ENCODE assay signal across 11 cellular contexts in the genomic region with DNA sequence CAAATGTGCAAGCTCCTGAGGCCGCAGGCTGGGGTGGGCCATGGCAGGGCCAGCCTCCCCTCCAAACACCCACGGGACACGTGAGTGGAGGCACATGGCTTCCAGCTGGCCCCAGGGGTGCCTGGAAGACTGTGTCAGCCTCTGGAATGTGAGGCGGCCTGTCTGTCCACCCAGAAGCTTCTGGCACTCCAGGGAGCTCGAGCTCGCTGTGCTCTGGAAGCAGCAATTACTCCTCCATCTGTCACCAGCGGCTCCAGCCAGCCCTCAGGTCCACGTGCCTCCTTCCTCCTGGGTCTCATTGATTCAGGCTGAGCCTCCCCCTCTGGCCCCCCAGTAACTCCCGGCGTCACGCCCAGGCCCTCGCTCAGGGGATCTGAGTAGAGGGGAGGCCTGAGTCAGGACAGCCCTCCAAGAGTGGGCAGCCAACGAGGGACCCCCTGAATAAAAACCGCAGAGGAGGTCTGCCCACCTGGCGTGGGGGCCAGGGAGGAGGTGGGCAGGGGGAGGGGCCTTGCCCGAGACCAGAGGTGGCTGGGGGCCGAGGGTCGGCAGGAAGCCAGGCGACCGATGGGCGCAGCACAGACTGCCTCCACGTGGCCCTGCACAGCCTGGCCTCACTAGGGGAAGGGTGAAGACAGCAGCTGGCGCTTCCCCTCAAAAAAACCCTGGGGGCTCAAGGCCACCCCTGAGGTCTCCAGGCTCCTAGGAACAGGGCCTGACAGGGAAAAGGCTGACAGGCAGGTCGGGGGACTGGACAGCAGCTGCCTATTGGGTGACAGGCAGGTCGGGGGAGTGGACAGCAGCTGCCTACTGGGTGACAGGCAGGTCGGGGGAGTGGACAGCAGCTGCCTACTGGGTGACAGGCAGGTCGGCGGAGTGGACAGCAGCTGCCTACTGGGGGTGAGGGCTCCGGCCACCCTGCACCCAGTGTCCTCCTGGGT. TPM values are rescaled to one million over a fixed set of nuclear protein-coding genes. Genes with fewer than 3 reads are reported as not detected.
A peak's percentile ranks its signal among the peaks of the same experiment; 100 is the strongest.
DNase-seq lines count a peak whose midpoint lies in the region; ATAC-seq, FAIRE-seq and TF ChIP-seq lines count a peak whose summit lies in the region.
"Had no signal": no experiment of that assay in that cellular context is flagged by ENCODE, and none has a peak within 500 bp of the region (broad histone marks: within the 10 kb centered on the region; RNA-seq: fewer than 3 reads in every experiment).

No MANE protein-coding gene starts in this region.

- no peak for TF ChIP-seq RAD21 in K562 (CRISPR knock-in tag; conservative IDR thresholded peaks at IDR 0.05 in 1 of 2, IDR thresholded peaks at IDR 0.05 in 1 of 2)

- peaks cover 13% of the 10 kb centered on the region for H4K20me1 ChIP-seq in K562 (replicated peaks; ENCODE audit: control insufficient read depth, insufficient read depth, low read length)

- in situ Hi-C loops in K562 (cut with MboI): no loop called here

- FAIRE-seq in K562 (lab: Jason Lieb, UNC): peak; percentile 32
- FAIRE-seq: A549, frontal cortex had no signal

- CTCF ChIA-PET in K562 (lab: Yijun Ruan, JAX; ENCODE audit: low intra/inter-chr PET ratio): interaction anchor here (0.9 kb wide), 1 partner anchor 35 kb away, joined by 4 read pairs; no protein-coding TSS in a partner anchor

- peaks cover 14% of the 10 kb centered on the region for H3K4me1 Mint-ChIP-seq in activated naive CD8-positive, alpha-beta T cell treated with anti-CD3 and anti-CD28 coated beads for 36 hours

- H3K4me2 ChIP-seq in K562 (ENCODE audit: insufficient read depth, low read length): peak overlapping the region; percentile 82
- H3K4me2 ChIP-seq: A549 had no signal

- H3K27ac ChIP-seq in K562 (ENCODE audit: extremely low read depth, low read depth, low read length) (peak overlapping the region; percentile 87), left lung (peak overlapping the region; percentile 48 to 56), upper lobe of left lung (peak overlapping the region; percentile 67 to 79 (median 72))
- H3K27ac ChIP-seq: A549 had no signal

- H3K9ac ChIP-seq in K562 (ENCODE audit: insufficient read depth in 1 of 2, low read depth in 2 of 2, low read length in 2 of 2): peak overlapping the region; percentile 75 to 91

- TF ChIP-seq EP300 in K562 (IDR thresholded peaks at IDR 0.05; ENCODE audit: low read length) (no peak), upper lobe of left lung (IDR thresholded peaks at IDR 0.05) (peak in 1 of 4 donors; percentile 53)

- POLR2A ChIA-PET in K562 (lab: Yijun Ruan, JAX): interaction anchor here (0.5 to 7.2 kb wide), 20 partner anchors 9 to 325 kb away, joined by 3 to 124 read pairs (median 5); a partner anchor contains a TSS

- H3K27me3 ChIP-seq in K562 (ENCODE audit: control insufficient read depth in 2 of 2, insufficient read depth in 2 of 2, low read length in 2 of 2) (no peaks in the 10 kb centered on the region), left lung (no peaks in the 10 kb centered on the region), upper lobe of left lung (no peaks in the 10 kb centered on the region)

- H3K4me1 ChIP-seq in K562 (replicated peaks in 1 of 2; ENCODE audit: control insufficient read depth in 2 of 2, insufficient read depth in 2 of 2, low read length in 2 of 2): peaks cover 65 to 99% of the 10 kb centered on the region in 2 experiments
- peaks cover 51 to 75% of the 10 kb centered on the region in 2 donors for H3K4me1 ChIP-seq in left lung
- peaks cover 68 to 89% (median 76%) of the 10 kb centered on the region in 4 donors for H3K4me1 ChIP-seq in upper lobe of left lung

- H3K4me3 ChIP-seq in K562 (peak overlapping the region; percentile 26), left lung (no peak overlapping the region), upper lobe of left lung (peak overlapping the region in 1 of 4 donors; percentile 20)
- H3K4me3 ChIP-seq: A549 had no signal

- H3K9me3 ChIP-seq in K562 (replicated peaks; ENCODE audit: control insufficient read depth, insufficient read depth, low read depth, low read length) (no peaks in the 10 kb centered on the region), left lung (no peaks in the 10 kb centered on the region), upper lobe of left lung (no peaks in the 10 kb centered on the region)
- H3K9me3 ChIP-seq: A549 had no signal

- no peak overlapping the region for H3K4me3 Mint-ChIP-seq in activated naive CD8-positive, alpha-beta T cell treated with anti-CD3 and anti-CD28 coated beads for 36 hours
- H3K4me3 Mint-ChIP-seq: T-helper 17 cell had no signal

- peak; percentile 49 for DNase-seq in NCI-H2227 (lab: John Stamatoyannopoulos, UW; ENCODE audit: unreplicated experiment)
- no peak for DNase-seq in NCI-H2227 treated with DMSO at 0.1 percent for 48 hours (lab: John Stamatoyannopoulos, UW)
- peak; percentile 58 to 84 (median 65) for DNase-seq in K562 (ENCODE audit: extremely low read depth in 1 of 4, low spot score in 3 of 4)
- peak in 1 of 2 donors; percentile 72 for DNase-seq in left lung
- DNase-seq in upper lobe of left lung: peak; percentile 45 to 88
- DNase-seq in stimulated activated CD4-positive, alpha-beta T cell treated with anti-CD3 and anti-CD28 coated beads, Interleukin-1b, Interleukin-23, amount 100 ng/mL, for 48 hours: no peak
- DNase-seq in occipital lobe (lab: John Stamatoyannopoulos, UW): no peak
- DNase-seq in activated naive CD8-positive, alpha-beta T cell treated with anti-CD3 and anti-CD28 coated beads for 36 hours: no peak
- DNase-seq: T-helper 17 cell had no signal

- H3K36me3 ChIP-seq in K562 (ENCODE audit: control insufficient read depth, insufficient read depth, low read length): peaks cover 67% of the 10 kb centered on the region
- H3K36me3 ChIP-seq in left lung: peaks cover 0 to 9% of the 10 kb centered on the region in 2 donors
- peaks cover 0 to 3% (median 0%) of the 10 kb centered on the region in 4 donors for H3K36me3 ChIP-seq in upper lobe of left lung

- TF ChIP-seq CTCF in K562 (IDR thresholded peaks at IDR 0.05 in 2 of 3, conservative IDR thresholded peaks at IDR 0.05 in 1 of 3; ENCODE audit: insufficient read depth in 2 of 3, low read depth in 1 of 3, low read length in 3 of 3) (0 out of 6 replicates have a peak, but pooled peaks of 1 of the 3 experiments have one; percentile 0), left lung (IDR thresholded peaks at IDR 0.05) (no peak), upper lobe of left lung (IDR thresholded peaks at IDR 0.05) (no peak)

- no peak for TF ChIP-seq POLR2A in K562 (conservative IDR thresholded peaks at IDR 0.05)
- TF ChIP-seq POLR2A in upper lobe of left lung (IDR thresholded peaks at IDR 0.05): no peak

- H3K27me3 Mint-ChIP-seq in activated naive CD8-positive, alpha-beta T cell treated with anti-CD3 and anti-CD28 coated beads for 36 hours: no peaks in the 10 kb centered on the region
- H3K27me3 Mint-ChIP-seq: T-helper 17 cell had no signal

- peaks cover 99% of the 10 kb centered on the region for H3K79me2 ChIP-seq in K562 (ENCODE audit: control insufficient read depth, insufficient read depth, low read length)

- no peak overlapping the region for H2AFZ ChIP-seq in K562 (ENCODE audit: low read depth, low read length)

- H3K27ac Mint-ChIP-seq in activated naive CD8-positive, alpha-beta T cell treated with anti-CD3 and anti-CD28 coated beads for 36 hours: no peak overlapping the region

- no TSS peak for BruUV-seq in K562 (replicated peaks; lab: Mats Ljungman, UMichigan)

- ATAC-seq in K562: peak; percentile 35
- ATAC-seq in left lung: no peak
- peak in 1 of 2 donors; percentile 15 for ATAC-seq in upper lobe of left lung (ENCODE audit: low FRiP score in 2 of 2)
- ATAC-seq: T-helper 17 cell had no signal

- no peaks in the 10 kb centered on the region for H3K9me3 Mint-ChIP-seq in activated naive CD8-positive, alpha-beta T cell treated with anti-CD3 and anti-CD28 coated beads for 36 hours

- WGBS in K562 (ENCODE audit: insufficient coverage, low coverage, missing lambda C conversion rate): 10% methylated on average over 24 of the region's 29 CpGs
- WGBS in upper lobe of left lung, 2 donors: 55 to 69% methylated on average over 19 to 27 of the region's 29 CpGs

- H3K36me3 Mint-ChIP-seq in activated naive CD8-positive, alpha-beta T cell treated with anti-CD3 and anti-CD28 coated beads for 36 hours: no peaks in the 10 kb centered on the region

- peaks cover 4% of the 10 kb centered on the region for H3K9me1 ChIP-seq in K562 (ENCODE audit: control insufficient read depth, insufficient read depth, low read length)

- intact Hi-C loops in K562 (cut with micrococcal nuclease): loop anchor here (5.0 kb wide), 1 partner anchor 86 kb away; a partner anchor contains a TSS
- intact Hi-C loops in left lung (cut with DNase I): no loop called here

RNA-seq across cellular contexts. Expression of a gene that starts 11.9 kb away (rescaled TPM):
- total RNA-seq in K562 (2011; cell fraction: chromatin; rRNA removed; ENCODE audit: low replicate concordance): 759 and 2,233 TPM in 2 replicates
- total RNA-seq in K562 (2011; cell fraction: nucleolus; rRNA removed): 1,565 and 1,591 TPM in 2 replicates
- total RNA-seq in K562 (2011; cell fraction: nucleoplasm; rRNA removed): 1,027 and 1,219 TPM in 2 replicates
- total RNA-seq in K562 (2014; rRNA removed): 213 and 305 TPM in 2 replicates
- total RNA-seq in K562 (2014; rRNA removed; fragmentation: Illumina TruSeq; extraction: Trizol): 44.5 and 45.2 TPM in 2 replicates
- 97.9 and 113 TPM in 2 replicates for total RNA-seq in K562 (2015; rRNA removed; fragmentation: Illumina TruSeq; extraction: Trizol)
- 354 and 432 TPM in 2 replicates for total RNA-seq in K562 (2021)
- polyA plus RNA-seq in K562 (2011; rRNA removed): 131 and 170 TPM in 2 replicates
- polyA plus RNA-seq in K562 (2011; cell fraction: cytosol; rRNA removed): 143 and 281 TPM in 2 replicates
- 1,334 and 2,777 TPM in 2 replicates for polyA plus RNA-seq in K562 (2011; cell fraction: nucleus; rRNA removed)
- polyA plus RNA-seq in K562 (2012): 266 and 440 TPM in 2 replicates
- polyA plus RNA-seq in K562 (2014; fragmentation: Illumina TruSeq; extraction: Trizol): 146 and 201 TPM in 2 replicates
- 1 to 10 TPM; 3.6 to 9.6 TPM for polyA plus RNA-seq in K562 (2014; fragmentation: Nextera tagmentation; extraction: Ambion mirVana)
- polyA plus RNA-seq in K562 (2014; rRNA removed): 319 and 383 TPM in 2 replicates
- polyA minus RNA-seq in K562 (2011; rRNA and poly(A)+ RNA removed): 56.6 and 97.2 TPM in 2 replicates
- 155 and 200 TPM in 2 replicates for polyA minus RNA-seq in K562 (2011; cell fraction: cytosol; rRNA and poly(A)+ RNA removed)
- 321 and 450 TPM in 2 replicates for polyA minus RNA-seq in K562 (2011; cell fraction: nucleus; rRNA and poly(A)+ RNA removed)
- 100 to 1,000 TPM; 154 to 193 TPM for total RNA-seq in left lung
- 100 to 1,000 TPM; 107 to 535 (median 239) TPM for total RNA-seq in upper lobe of left lung
- total RNA-seq in occipital lobe: 4.8 TPM
- 10 to 100 TPM; 86.7 to 87.0 TPM for total RNA-seq in activated naive CD8-positive, alpha-beta T cell treated with anti-CD3 and anti-CD28 coated beads for 36 hours

RNA-seq across cellular contexts. Expression of a gene that starts 30.4 kb away (rescaled TPM):
- total RNA-seq in K562 (2011; cell fraction: chromatin; rRNA removed; ENCODE audit: low replicate concordance): 14.1 and 55.6 TPM in 2 replicates
- 67.5 and 87.8 TPM in 2 replicates for total RNA-seq in K562 (2011; cell fraction: nucleolus; rRNA removed)
- total RNA-seq in K562 (2011; cell fraction: nucleoplasm; rRNA removed): 29.4 and 38.8 TPM in 2 replicates
- total RNA-seq in K562 (2014; rRNA removed): 114 and 119 TPM in 2 replicates
- total RNA-seq in K562 (2014; rRNA removed; fragmentation: Illumina TruSeq; extraction: Trizol): 3.4 and 4.4 TPM in 2 replicates
- total RNA-seq in K562 (2015; rRNA removed; fragmentation: Illumina TruSeq; extraction: Trizol): 14.4 and 17.9 TPM in 2 replicates
- total RNA-seq in K562 (2021): 173 and 178 TPM in 2 replicates
- 14.2 and 29.4 TPM in 2 replicates for polyA plus RNA-seq in K562 (2011; rRNA removed)
- 48.5 and 101 TPM in 2 replicates for polyA plus RNA-seq in K562 (2011; cell fraction: cytosol; rRNA removed)
- polyA plus RNA-seq in K562 (2011; cell fraction: nucleus; rRNA removed): 38.4 and 58.3 TPM in 2 replicates
- 68.4 and 200 TPM in 2 replicates for polyA plus RNA-seq in K562 (2012)
- 9.3 and 47.1 TPM in 2 replicates for polyA plus RNA-seq in K562 (2014; fragmentation: Illumina TruSeq; extraction: Trizol)
- polyA plus RNA-seq in K562 (2014; fragmentation: Nextera tagmentation; extraction: Ambion mirVana): 1 to 10 TPM in 1 of 2 experiments, under 1 TPM in 1; 0.92 to 1.6 TPM
- polyA plus RNA-seq in K562 (2014; rRNA removed): 53.6 and 65.8 TPM in 2 replicates
- polyA minus RNA-seq in K562 (2011; rRNA and poly(A)+ RNA removed): 9.8 and 10.4 TPM in 2 replicates
- polyA minus RNA-seq in K562 (2011; cell fraction: cytosol; rRNA and poly(A)+ RNA removed): 102 and 178 TPM in 2 replicates
- polyA minus RNA-seq in K562 (2011; cell fraction: nucleus; rRNA and poly(A)+ RNA removed): 25.2 and 25.9 TPM in 2 replicates
- total RNA-seq in left lung: 10 to 100 TPM in 1 of 2 donors, 1 to 10 TPM in 1; 9.3 to 14.5 TPM
- total RNA-seq in upper lobe of left lung: 1 to 10 TPM in 5 of 6 donors, not detected in 1; 2.3 to 4.7 (median 3.5) TPM
- 1.6 TPM for total RNA-seq in occipital lobe
- total RNA-seq in activated naive CD8-positive, alpha-beta T cell treated with anti-CD3 and anti-CD28 coated beads for 36 hours: 100 to 1,000 TPM; 156 to 158 TPM

RNA-seq across cellular contexts. Expression of a gene that starts 38.6 kb away (rescaled TPM):
- total RNA-seq in K562 (2011; cell fraction: chromatin; rRNA removed; ENCODE audit: low replicate concordance): 35.4 and 135 TPM in 2 replicates
- total RNA-seq in K562 (2011; cell fraction: nucleolus; rRNA removed): 138 and 183 TPM in 2 replicates
- total RNA-seq in K562 (2011; cell fraction: nucleoplasm; rRNA removed): 82.7 and 89.3 TPM in 2 replicates
- total RNA-seq in K562 (2014; rRNA removed) (409 and 555 TPM in 2 replicates), K562 (2014; rRNA removed; fragmentation: Illumina TruSeq; extraction: Trizol) (86.2 and 129 TPM in 2 replicates), K562 (2015; rRNA removed; fragmentation: Illumina TruSeq; extraction: Trizol) (213 and 224 TPM in 2 replicates), K562 (2021) (340 and 359 TPM in 2 replicates), left lung (100 to 1,000 TPM; 108 to 161 TPM), upper lobe of left lung (100 to 1,000 TPM in 4 of 6 donors, 10 to 100 TPM in 2; 76.5 to 147 (median 124) TPM), occipital lobe (12.0 TPM)
- polyA plus RNA-seq in K562 (2011; rRNA removed) (146 and 234 TPM in 2 replicates), K562 (2014; fragmentation: Illumina TruSeq; extraction: Trizol) (94.4 and 200 TPM in 2 replicates), K562 (2014; fragmentation: Nextera tagmentation; extraction: Ambion mirVana) (100 to 1,000 TPM in 1 of 2 experiments, 10 to 100 TPM in 1; 41.7 to 116 TPM), K562 (2014; rRNA removed) (354 and 422 TPM in 2 replicates)
- 130 and 287 TPM in 2 replicates for polyA plus RNA-seq in K562 (2011; cell fraction: cytosol; rRNA removed)
- 161 and 192 TPM in 2 replicates for polyA plus RNA-seq in K562 (2011; cell fraction: nucleus; rRNA removed)
- 290 and 337 TPM in 2 replicates for polyA plus RNA-seq in K562 (2012)
- polyA minus RNA-seq in K562 (2011; rRNA and poly(A)+ RNA removed): 17.6 and 29.0 TPM in 2 replicates
- 127 and 142 TPM in 2 replicates for polyA minus RNA-seq in K562 (2011; cell fraction: cytosol; rRNA and poly(A)+ RNA removed)
- 49.9 and 62.3 TPM in 2 replicates for polyA minus RNA-seq in K562 (2011; cell fraction: nucleus; rRNA and poly(A)+ RNA removed)
- total RNA-seq in activated naive CD8-positive, alpha-beta T cell treated with anti-CD3 and anti-CD28 coated beads for 36 hours: 100 to 1,000 TPM; 241 to 272 TPM

Comparison
In these comparisons a context has a peak if more than half of its experiments do, and no peak if none do; other contexts are left out.
1. DNase-seq: peak in NCI-H2227 (single experiment), K562 (4 of 4) and upper lobe of left lung (2 of 2); none in NCI-H2227 treated with DMSO at 0.1 percent for 48 hours (single experiment), stimulated activated CD4-positive, alpha-beta T cell treated with anti-CD3 and anti-CD28 coated beads, Interleukin-1b, Interleukin-23, amount 100 ng/mL, for 48 hours (single experiment), occipital lobe (single experiment) and activated naive CD8-positive, alpha-beta T cell treated with anti-CD3 and anti-CD28 coated beads for 36 hours (single experiment).
2. Peak in every context shown above with its lines, with median percentiles within 50 percentile points of each other: H3K27ac ChIP-seq.